Comparison of ENCODE assay signal across 1 cellular context in the genomic region with DNA sequence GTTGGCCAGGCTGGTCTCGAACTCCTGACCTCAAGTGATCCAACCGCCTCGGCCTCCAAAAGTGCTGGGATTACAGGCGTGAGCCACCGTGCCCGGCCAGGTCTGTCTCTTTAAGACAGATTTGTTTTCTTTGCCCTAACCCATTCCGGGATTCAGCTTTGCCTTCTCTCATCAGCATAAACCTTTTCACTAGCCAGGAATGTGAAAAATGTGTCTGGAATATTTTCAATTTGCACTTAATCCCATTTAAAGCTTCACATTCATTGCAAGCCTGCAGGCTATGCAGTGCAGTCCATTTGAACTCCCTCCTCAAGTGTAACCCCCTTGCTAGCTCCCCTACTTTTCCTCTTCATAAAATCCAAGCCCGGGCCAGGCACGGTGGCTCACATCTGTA.
TF ChIP-seq lines count a peak whose summit lies in the region.

No MANE protein-coding gene starts in this region.

TF ChIP-seq in H1, 55 proteins besides CTCF, POLR2A, EP300 and RAD21 (continued from another document):
- TF ChIP-seq TEAD4 (IDR thresholded peaks at IDR 0.05; ENCODE audit: low read depth, low read length) = peak; percentile 73; the same call in 1 of the 2 replicates
